In the genomic region with DNA sequence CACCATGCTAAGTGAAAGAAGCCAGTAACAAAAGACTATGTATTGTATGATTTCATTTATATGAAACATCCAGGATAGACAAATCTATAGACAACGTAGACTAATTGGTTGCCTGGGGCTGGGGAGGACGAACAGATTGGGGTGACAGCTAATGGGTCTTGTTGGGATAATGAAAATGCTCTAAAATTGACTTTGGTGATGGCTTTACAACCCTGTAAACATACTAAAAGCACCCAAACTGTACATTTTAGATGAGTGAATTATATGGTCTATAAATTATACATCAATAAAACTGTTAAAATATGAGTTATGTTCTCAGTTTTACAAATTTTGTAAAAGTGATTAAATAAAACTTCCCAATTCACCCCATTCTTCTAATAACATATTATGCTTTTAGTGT, we compare ENCODE assay signal across 21 cellular contexts.
"Had no signal": no experiment of that assay in that cellular context is flagged by ENCODE, and none has a peak within 500 bp of the region (broad histone marks: within the 10 kb centered on the region; RNA-seq: fewer than 3 reads in every experiment).

No MANE protein-coding gene starts in this region.

- H3K4me1 Mint-ChIP-seq: nephron had no signal

- DNase-seq: dermis blood vessel endothelial cell; esophagus squamous epithelium; foreskin fibroblast; immature natural killer cell; left lung; lower lobe of right lung; mesenchymal stem cell; midbrain; occipital lobe; pancreas; right cardiac atrium; small intestine; stimulated activated CD4-positive, alpha-beta T cell treated with anti-CD3 and anti-CD28 coated beads, Interleukin-2, amount 100 ng/mL, for 48 hours; stimulated activated CD8-positive, alpha-beta memory T cell treated with anti-CD3 and anti-CD28 coated beads, Interleukin-4, amount 100 ng/mL, for 48 hours; stimulated activated naive CD8-positive, alpha-beta T cell treated with anti-CD3 and anti-CD28 coated beads, Interleukin-15, Interleukin-2, amounts not matched to agents 100 U/mL and 50 U/mL, for 24 hours; thyroid gland had no signal

- H3K27ac ChIP-seq: esophagus squamous epithelium, left lung, lower lobe of right lung, pancreas, suprapubic skin, thyroid gland had no signal

- H3K36me3 ChIP-seq: esophagus squamous epithelium, left lung, lower lobe of right lung, pancreas, suprapubic skin, thyroid gland had no signal

- H3K9me3 Mint-ChIP-seq: immature natural killer cell; nephron; stimulated activated effector memory CD8-positive, alpha-beta T cell treated with anti-CD3 and anti-CD28 coated beads, Interleukin-12 subunit alpha, Interleukin-12 subunit beta, amount 100 ng/mL, for 72 hours; type B pancreatic cell had no signal

- H3K9me3 ChIP-seq: esophagus squamous epithelium, left lung, lower lobe of right lung, pancreas, suprapubic skin, thyroid gland had no signal

- H3K4me1 ChIP-seq: left lung had no signal

- H3K36me3 Mint-ChIP-seq: type B pancreatic cell had no signal

- H3K27me3 ChIP-seq: esophagus squamous epithelium, left lung, pancreas, suprapubic skin, thyroid gland had no signal

- H3K27ac Mint-ChIP-seq: nephron; progenitor cell of endocrine pancreas; stimulated activated effector memory CD8-positive, alpha-beta T cell treated with anti-CD3 and anti-CD28 coated beads, Interleukin-12 subunit alpha, Interleukin-12 subunit beta, amount 100 ng/mL, for 72 hours; type B pancreatic cell had no signal

- H3K4me3 Mint-ChIP-seq: immature natural killer cell; nephron; stimulated activated effector memory CD8-positive, alpha-beta T cell treated with anti-CD3 and anti-CD28 coated beads, Interleukin-12 subunit alpha, Interleukin-12 subunit beta, amount 100 ng/mL, for 72 hours; type B pancreatic cell had no signal

- ATAC-seq: left lung; lower lobe of right lung; pancreas; right cardiac atrium; stimulated activated effector memory CD8-positive, alpha-beta T cell treated with anti-CD3 and anti-CD28 coated beads, Interleukin-12 subunit alpha, Interleukin-12 subunit beta, amount 100 ng/mL, for 72 hours; stimulated activated naive CD8-positive, alpha-beta T cell treated with anti-CD3 and anti-CD28 coated beads, Interleukin-15, Interleukin-2, amounts not matched to agents 100 U/mL and 50 U/mL, for 24 hours had no signal

- H3K4me3 ChIP-seq: esophagus squamous epithelium, left lung, lower lobe of right lung, pancreas, suprapubic skin, thyroid gland had no signal

- H3K27me3 Mint-ChIP-seq: progenitor cell of endocrine pancreas, type B pancreatic cell had no signal
